In the genomic region with DNA sequence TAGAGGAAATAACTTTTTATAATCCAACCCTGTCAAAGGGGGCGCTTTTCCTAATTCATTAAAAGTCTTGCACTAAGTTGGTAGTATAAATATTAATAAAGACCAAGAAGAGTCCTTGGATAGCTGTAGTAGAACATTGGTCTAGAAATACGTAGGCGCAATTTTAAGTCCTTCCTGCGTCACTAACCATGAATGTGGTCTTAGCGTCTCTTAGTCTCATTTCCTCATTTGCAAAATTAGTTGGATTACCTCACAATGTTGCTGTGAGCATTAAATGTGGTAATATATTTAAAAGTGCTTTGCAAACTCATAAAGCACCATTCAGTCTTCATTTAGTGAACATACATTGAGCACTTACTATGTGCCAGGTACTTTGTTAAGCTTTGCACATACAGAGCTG, we compare ENCODE assay signal across 29 cellular contexts.
"Had no signal": no experiment of that assay in that cellular context is flagged by ENCODE, and none has a peak within 500 bp of the region (broad histone marks: within the 10 kb centered on the region; RNA-seq: fewer than 3 reads in every experiment).

No MANE protein-coding gene starts in this region.

- H3K4me3 Mint-ChIP-seq: activated naive CD4-positive, alpha-beta T cell treated with anti-CD3 and anti-CD28 coated beads, Interleukin-2, amount 10 ng/mL, durations not matched to agents 7 days and 5 days; activated naive CD8-positive, alpha-beta T cell treated with anti-CD3 and anti-CD28 coated beads, Interleukin-2, amount 10 ng/mL, durations not matched to agents 7 days and 5 days; activated T-helper 1 cell treated with anti-CD3 and anti-CD28 coated beads, Interleukin-12 subunit alpha, Interleukin-12 subunit beta, Interleukin-2, Interleukin-4 antibody, amounts not matched to agents 30 ng/mL and 10 ng/mL and 1 ng/mL, durations not matched to agents 14 hours and 24 hours and 36 hours; brain; natural killer cell treated with Interleukin-12 subunit alpha and Interleukin-12 subunit beta and Interleukin-15 and Interleukin-18, amount 100 ng/mL, for 72 hours; stimulated activated naive B cell treated with anti-CD40 and anti-IgM and Interleukin-4, amounts not matched to agents 10 μg/mL and 1 μg/mL and 100 μg/mL, for 72 hours had no signal

- ATAC-seq: left lobe of liver; lower lobe of right lung; mucosa of descending colon; natural killer cell treated with Interleukin-12 subunit alpha and Interleukin-12 subunit beta and Interleukin-15 and Interleukin-18, amount 100 ng/mL, for 72 hours; right cardiac atrium; stimulated activated naive B cell treated with anti-CD40 and anti-IgM and Interleukin-4, amounts not matched to agents 10 μg/mL and 1 μg/mL and 100 μg/mL, for 72 hours; upper lobe of right lung had no signal

- H3K4me3 ChIP-seq: ascending aorta, cardiac muscle cell, colonic mucosa, esophagus squamous epithelium, lower lobe of right lung, mucosa of descending colon, stomach, tibial artery, upper lobe of right lung had no signal

- H3K36me3 Mint-ChIP-seq: activated naive CD4-positive, alpha-beta T cell treated with anti-CD3 and anti-CD28 coated beads, Interleukin-2, amount 10 ng/mL, durations not matched to agents 7 days and 5 days had no signal

- H3K27ac Mint-ChIP-seq: activated naive CD4-positive, alpha-beta T cell treated with anti-CD3 and anti-CD28 coated beads, Interleukin-2, amount 10 ng/mL, durations not matched to agents 7 days and 5 days; activated naive CD8-positive, alpha-beta T cell treated with anti-CD3 and anti-CD28 coated beads, Interleukin-2, amount 10 ng/mL, durations not matched to agents 7 days and 5 days; activated T-helper 1 cell treated with anti-CD3 and anti-CD28 coated beads, Interleukin-12 subunit alpha, Interleukin-12 subunit beta, Interleukin-2, Interleukin-4 antibody, amounts not matched to agents 30 ng/mL and 10 ng/mL and 1 ng/mL, durations not matched to agents 14 hours and 24 hours and 36 hours; brain; natural killer cell treated with Interleukin-12 subunit alpha and Interleukin-12 subunit beta and Interleukin-15 and Interleukin-18, amount 100 ng/mL, for 72 hours; stimulated activated naive B cell treated with anti-CD40 and anti-IgM and Interleukin-4, amounts not matched to agents 10 μg/mL and 1 μg/mL and 100 μg/mL, for 72 hours had no signal

- H3K27me3 Mint-ChIP-seq: activated naive CD4-positive, alpha-beta T cell treated with anti-CD3 and anti-CD28 coated beads, Interleukin-2, amount 10 ng/mL, durations not matched to agents 7 days and 5 days; activated naive CD8-positive, alpha-beta T cell treated with anti-CD3 and anti-CD28 coated beads, Interleukin-2, amount 10 ng/mL, durations not matched to agents 7 days and 5 days; natural killer cell treated with Interleukin-12 subunit alpha and Interleukin-12 subunit beta and Interleukin-15 and Interleukin-18, amount 100 ng/mL, for 72 hours; stimulated activated naive B cell treated with anti-CD40 and anti-IgM and Interleukin-4, amounts not matched to agents 10 μg/mL and 1 μg/mL and 100 μg/mL, for 72 hours had no signal

- H3K27ac ChIP-seq: ascending aorta, cardiac muscle cell, colonic mucosa, epithelial cell of prostate, esophagus squamous epithelium, lower lobe of right lung, stomach, tibial artery, upper lobe of right lung, VCaP had no signal

- H3K4me1 ChIP-seq: ascending aorta, colonic mucosa, esophagus squamous epithelium, lower lobe of right lung, stomach, tibial artery, upper lobe of right lung had no signal

- H3K36me3 ChIP-seq: ascending aorta, cardiac muscle cell, colonic mucosa, esophagus squamous epithelium, lower lobe of right lung, stomach, tibial artery, upper lobe of right lung had no signal

- H3K27me3 ChIP-seq: ascending aorta, cardiac muscle cell, colonic mucosa, esophagus squamous epithelium, stomach, tibial artery, upper lobe of right lung had no signal

- DNase-seq: activated CD4-positive, alpha-beta T cell treated with anti-CD3 and anti-CD28 coated beads for 4 hours; activated CD4-positive, alpha-beta T cell treated with anti-CD3 and anti-CD28 coated beads, Interleukin-2, amount 50 U/mL, for 4 hours; activated effector memory CD4-positive, alpha-beta T cell treated with anti-CD3 and anti-CD28 coated beads, Interleukin-2, amount 50 U/mL, for 16 hours; activated naive CD4-positive, alpha-beta T cell treated with anti-CD3 and anti-CD28 coated beads, Interleukin-2, amount 10 ng/mL, durations not matched to agents 7 days and 5 days; activated naive CD8-positive, alpha-beta T cell treated with anti-CD3 and anti-CD28 coated beads, Interleukin-2, amount 10 ng/mL, durations not matched to agents 7 days and 5 days; cerebellar nuclear complex; colonic mucosa; effector CD8-positive, alpha-beta T cell; esophagus squamous epithelium; foreskin melanocyte; kidney glomerular epithelial cell; lower lobe of right lung; mesendoderm; mucosa of descending colon; right cardiac atrium; stimulated activated CD4-positive, alpha-beta T cell treated with anti-CD3 and anti-CD28 coated beads, Interleukin-15, amount 100 ng/mL, for 24 hours; stimulated activated CD4-positive, alpha-beta T cell treated with anti-CD3 and anti-CD28 coated beads, Interleukin-2, amount 100 ng/mL, for 24 hours; stimulated activated naive B cell treated with anti-CD40 and anti-IgM and Interleukin-4, amounts not matched to agents 10 μg/mL and 1 μg/mL and 100 μg/mL, for 72 hours; stomach; tibial artery; upper lobe of right lung had no signal

- H3K4me1 Mint-ChIP-seq: activated naive CD4-positive, alpha-beta T cell treated with anti-CD3 and anti-CD28 coated beads, Interleukin-2, amount 10 ng/mL, durations not matched to agents 7 days and 5 days; activated naive CD8-positive, alpha-beta T cell treated with anti-CD3 and anti-CD28 coated beads, Interleukin-2, amount 10 ng/mL, durations not matched to agents 7 days and 5 days; brain; stimulated activated naive B cell treated with anti-CD40 and anti-IgM and Interleukin-4, amounts not matched to agents 10 μg/mL and 1 μg/mL and 100 μg/mL, for 72 hours had no signal

- H3K9me3 ChIP-seq: ascending aorta, colonic mucosa, esophagus squamous epithelium, lower lobe of right lung, tibial artery, upper lobe of right lung had no signal
